ENCODE assay signal across 30 cellular contexts in genomic region chr5:14953075-14953474, GRCh38.
"Had no signal": no experiment of that assay in that cellular context is flagged by ENCODE, and none has a peak within 500 bp of the region (broad histone marks: within the 10 kb centered on the region; RNA-seq: fewer than 3 reads in every experiment).

No MANE protein-coding gene starts in this region.

- H3K4me1 Mint-ChIP-seq: activated CD4-positive, alpha-beta memory T cell treated with anti-CD3 and anti-CD28 coated beads, Interleukin-2, amount 10 ng/mL, durations not matched to agents 7 days and 5 days; activated CD4-positive, alpha-beta T cell treated with anti-CD3 and anti-CD28 coated beads, Interleukin-2, amount 10 ng/mL, durations not matched to agents 7 days and 5 days; activated naive CD4-positive, alpha-beta T cell treated with anti-CD3 and anti-CD28 coated beads, Interleukin-2, amount 10 ng/mL, durations not matched to agents 7 days and 5 days; central memory CD8-positive, alpha-beta T cell had no signal

- H3K36me3 ChIP-seq: breast epithelium, heart right ventricle, WERI-Rb-1 had no signal

- H3K9me3 Mint-ChIP-seq: activated CD4-positive, alpha-beta memory T cell treated with anti-CD3 and anti-CD28 coated beads, Interleukin-2, amount 10 ng/mL, durations not matched to agents 7 days and 5 days; activated CD4-positive, alpha-beta T cell treated with anti-CD3 and anti-CD28 coated beads, Interleukin-2, amount 10 ng/mL, durations not matched to agents 7 days and 5 days; activated naive CD4-positive, alpha-beta T cell treated with anti-CD3 and anti-CD28 coated beads, Interleukin-2, amount 10 ng/mL, durations not matched to agents 7 days and 5 days; activated naive CD8-positive, alpha-beta T cell treated with anti-CD3 and anti-CD28 coated beads, Interleukin-2, amount 50 U/mL, for 24 hours; activated T-cell treated with anti-CD3 and anti-CD28 coated beads, Interleukin-2, amount 50 U/mL, for 24 hours; central memory CD8-positive, alpha-beta T cell; dendritic cell treated with granulocyte-macrophage colony-stimulating factor and Interleukin-4, amounts not matched to agents 40 ng/mL and 50 ng/mL, for 4 days; endodermal cell; naive thymus-derived CD8-positive, alpha-beta T cell; stimulated activated memory B cell treated with anti-CD40 and anti-IgM and Interleukin-4, amounts not matched to agents 10 μg/mL and 1 μg/mL and 100 μg/mL, for 72 hours; stimulated activated naive CD8-positive, alpha-beta T cell treated with anti-CD3 and anti-CD28 coated beads, Interleukin-15, amount 100 ng/mL, for 72 hours had no signal

- H3K4me1 ChIP-seq: breast epithelium had no signal

- H3K27me3 ChIP-seq: breast epithelium, heart right ventricle had no signal

- H3K27ac Mint-ChIP-seq: activated CD4-positive, alpha-beta memory T cell treated with anti-CD3 and anti-CD28 coated beads, Interleukin-2, amount 10 ng/mL, durations not matched to agents 7 days and 5 days; activated CD4-positive, alpha-beta T cell treated with anti-CD3 and anti-CD28 coated beads, Interleukin-2, amount 10 ng/mL, durations not matched to agents 7 days and 5 days; activated naive CD4-positive, alpha-beta T cell treated with anti-CD3 and anti-CD28 coated beads, Interleukin-2, amount 10 ng/mL, durations not matched to agents 7 days and 5 days; activated naive CD8-positive, alpha-beta T cell treated with anti-CD3 and anti-CD28 coated beads, Interleukin-2, amount 50 U/mL, for 24 hours; activated T-cell treated with anti-CD3 and anti-CD28 coated beads, Interleukin-2, amount 50 U/mL, for 24 hours; dendritic cell treated with granulocyte-macrophage colony-stimulating factor and Interleukin-4, amounts not matched to agents 40 ng/mL and 50 ng/mL, for 4 days; endodermal cell; naive thymus-derived CD8-positive, alpha-beta T cell; stimulated activated memory B cell treated with anti-CD40 and anti-IgM and Interleukin-4, amounts not matched to agents 10 μg/mL and 1 μg/mL and 100 μg/mL, for 72 hours; stimulated activated naive CD8-positive, alpha-beta T cell treated with anti-CD3 and anti-CD28 coated beads, Interleukin-15, amount 100 ng/mL, for 72 hours; T-helper 17 cell had no signal

- H3K36me3 Mint-ChIP-seq: activated naive CD4-positive, alpha-beta T cell treated with anti-CD3 and anti-CD28 coated beads, Interleukin-2, amount 10 ng/mL, durations not matched to agents 7 days and 5 days; naive thymus-derived CD8-positive, alpha-beta T cell; stimulated activated memory B cell treated with anti-CD40 and anti-IgM and Interleukin-4, amounts not matched to agents 10 μg/mL and 1 μg/mL and 100 μg/mL, for 72 hours had no signal

- H3K4me3 Mint-ChIP-seq: activated CD4-positive, alpha-beta memory T cell treated with anti-CD3 and anti-CD28 coated beads, Interleukin-2, amount 10 ng/mL, durations not matched to agents 7 days and 5 days; activated CD4-positive, alpha-beta T cell treated with anti-CD3 and anti-CD28 coated beads, Interleukin-2, amount 10 ng/mL, durations not matched to agents 7 days and 5 days; activated naive CD4-positive, alpha-beta T cell treated with anti-CD3 and anti-CD28 coated beads, Interleukin-2, amount 10 ng/mL, durations not matched to agents 7 days and 5 days; activated naive CD8-positive, alpha-beta T cell treated with anti-CD3 and anti-CD28 coated beads, Interleukin-2, amount 50 U/mL, for 24 hours; activated T-cell treated with anti-CD3 and anti-CD28 coated beads, Interleukin-2, amount 50 U/mL, for 24 hours; central memory CD8-positive, alpha-beta T cell; dendritic cell treated with granulocyte-macrophage colony-stimulating factor and Interleukin-4, amounts not matched to agents 40 ng/mL and 50 ng/mL, for 4 days; endodermal cell; naive thymus-derived CD8-positive, alpha-beta T cell; stimulated activated memory B cell treated with anti-CD40 and anti-IgM and Interleukin-4, amounts not matched to agents 10 μg/mL and 1 μg/mL and 100 μg/mL, for 72 hours; stimulated activated naive CD8-positive, alpha-beta T cell treated with anti-CD3 and anti-CD28 coated beads, Interleukin-15, amount 100 ng/mL, for 72 hours; T-helper 17 cell had no signal

- H3K27ac ChIP-seq: breast epithelium, skin epidermis, WERI-Rb-1 had no signal

- H3K27me3 Mint-ChIP-seq: activated CD4-positive, alpha-beta memory T cell treated with anti-CD3 and anti-CD28 coated beads, Interleukin-2, amount 10 ng/mL, durations not matched to agents 7 days and 5 days; activated T-cell treated with anti-CD3 and anti-CD28 coated beads, Interleukin-2, amount 50 U/mL, for 24 hours; stimulated activated memory B cell treated with anti-CD40 and anti-IgM and Interleukin-4, amounts not matched to agents 10 μg/mL and 1 μg/mL and 100 μg/mL, for 72 hours had no signal

- ATAC-seq: activated naive CD8-positive, alpha-beta T cell treated with anti-CD3 and anti-CD28 coated beads, Interleukin-2, amount 50 U/mL, for 24 hours; esophagus mucosa; left cardiac atrium; naive thymus-derived CD8-positive, alpha-beta T cell; sciatic nerve; stimulated activated memory B cell treated with anti-CD40 and anti-IgM and Interleukin-4, amounts not matched to agents 10 μg/mL and 1 μg/mL and 100 μg/mL, for 72 hours; stimulated activated naive CD8-positive, alpha-beta T cell treated with anti-CD3 and anti-CD28 coated beads, Interleukin-15, amount 100 ng/mL, for 72 hours; T-helper 17 cell had no signal

- H3K9me3 ChIP-seq: breast epithelium, heart right ventricle had no signal

- H3K4me3 ChIP-seq: breast epithelium, heart right ventricle, skin epidermis had no signal

- DNase-seq: activated CD4-positive, alpha-beta memory T cell treated with anti-CD3 and anti-CD28 coated beads, Interleukin-2, amount 10 ng/mL, durations not matched to agents 7 days and 5 days; activated CD4-positive, alpha-beta T cell treated with anti-CD3 and anti-CD28 coated beads, Interleukin-2, amount 10 ng/mL, durations not matched to agents 7 days and 5 days; activated CD4-positive, CD25-positive, alpha-beta regulatory T cell treated with anti-CD3 and anti-CD28 coated beads, Interleukin-2, amount 50 U/mL, for 72 hours; activated CD8-positive, alpha-beta memory T cell treated with anti-CD3 and anti-CD28 coated beads, Interleukin-2, amount 50 U/mL, for 48 hours; activated gamma-delta T cell; activated naive CD4-positive, alpha-beta T cell treated with anti-CD3 and anti-CD28 coated beads, Interleukin-2, amount 10 ng/mL, durations not matched to agents 7 days and 5 days; activated naive CD8-positive, alpha-beta T cell treated with anti-CD3 and anti-CD28 coated beads, Interleukin-2, amount 50 U/mL, for 24 hours; activated T-cell treated with anti-CD3 and anti-CD28 coated beads, Interleukin-2, amount 50 U/mL, for 24 hours; amygdala; endodermal cell; foreskin fibroblast; heart right ventricle; left cardiac atrium; mammary epithelial cell; naive thymus-derived CD8-positive, alpha-beta T cell; stimulated activated CD4-positive, alpha-beta T cell treated with anti-CD3 and anti-CD28 coated beads, Interleukin-1b, Interleukin-23, amount 100 ng/mL, for 48 hours; stimulated activated CD4-positive, alpha-beta T cell treated with anti-CD3 and anti-CD28 coated beads, Interleukin-4, amount 100 ng/mL, for 4 hours; stimulated activated CD8-positive, alpha-beta memory T cell treated with anti-CD3 and anti-CD28 coated beads, Interleukin-4, amount 100 ng/mL, for 48 hours; stimulated activated naive CD8-positive, alpha-beta T cell treated with anti-CD3 and anti-CD28 coated beads, Interleukin-15, amount 100 ng/mL, for 72 hours; substantia nigra; T-helper 17 cell; T1000; WERI-Rb-1 had no signal
